Comparison of ENCODE assay signal across 7 cellular contexts in genomic region chr17:66345949-66346638, GRCh38. TPM values are rescaled to one million over a fixed set of nuclear protein-coding genes. Genes with fewer than 3 reads are reported as not detected.
DNase-seq lines count a peak whose midpoint lies in the region; ATAC-seq, FAIRE-seq and TF ChIP-seq lines count a peak whose summit lies in the region.
"Not testable (repeated sequence)": the region's sequence is repeated elsewhere in the genome, so short reads cannot be mapped to it uniquely, and the experiment has no call there.

No MANE protein-coding gene starts in this region.

- not testable (repeated sequence) for DNase-seq in A549 (ENCODE audit: low read depth in 1 of 2, low spot score in 1 of 2); HEK293T (ENCODE audit: extremely low spot score); Panc1 (ENCODE audit: low read depth, low spot score); HepG2 (ENCODE audit: low spot score)
- DNase-seq in amniotic epithelial cell (ENCODE audit: low read depth) (peak; percentile 55), erythroblast (lab: John Stamatoyannopoulos, UW) (peak; percentile 45 to 63), small intestine (peak; percentile 90)

- H3K9ac ChIP-seq in HepG2 (ENCODE audit: insufficient read depth, low read depth, low read length), result not testable (repeated sequence)

- in situ Hi-C loops in Panc1 (cut with HindIII; ENCODE audit: low pct_unique_long_range_greater_than_20kb, low sequenced_read_pairs); HepG2 (cut with HindIII; ENCODE audit: extremely low pct_ligation_motif_present, low pct_unique_long_range_greater_than_20kb): not testable (repeated sequence)

- not testable (repeated sequence) for FAIRE-seq in A549 (lab: Jason Lieb, UNC); HepG2 (lab: Jason Lieb, UNC); small intestine (lab: Jason Lieb, UNC)

- not testable (repeated sequence) for TF ChIP-seq RAD21 in A549 (conservative IDR thresholded peaks at IDR 0.05 in 1 of 2, IDR thresholded peaks at IDR 0.05 in 1 of 2); HepG2 (CRISPR knock-in tag; IDR thresholded peaks at IDR 0.05)

- not testable (repeated sequence) for H3K36me3 ChIP-seq in Panc1 (ENCODE audit: control insufficient read depth, insufficient read depth, low read length); HepG2 (replicated peaks in 1 of 2; ENCODE audit: control insufficient read depth in 1 of 2, insufficient read depth in 2 of 2, low read length in 2 of 2); small intestine (ENCODE audit: control insufficient read depth in 2 of 2, insufficient read depth in 2 of 2, low read length in 2 of 2)

- not testable (repeated sequence) for H3K27me3 ChIP-seq in Panc1 (ENCODE audit: control insufficient read depth, insufficient read depth, low read length); HepG2 (ENCODE audit: control insufficient read depth in 1 of 2, insufficient read depth in 2 of 2, low read length in 2 of 2); small intestine (ENCODE audit: control insufficient read depth in 2 of 2, insufficient read depth in 2 of 2, low read length in 2 of 2)

- CTCF ChIA-PET in A549 (lab: Yijun Ruan, JAX) (interaction anchor here (0.7 to 1.6 kb wide), 6 partner anchors 16 to 279 kb away, joined by 3 read pairs; no protein-coding TSS in a partner anchor), HEK293T (lab: Yijun Ruan, JAX) (interaction anchor here (0.7 kb wide), 1 partner anchor 556 kb away, joined by 4 read pairs; no protein-coding TSS in a partner anchor)
- CTCF ChIA-PET in Panc1 (lab: Charles Lee); HepG2 (lab: Yijun Ruan, JAX; ENCODE audit: low intra/inter-chr PET ratio, low total read pairs): not testable (repeated sequence)

- peak overlapping the region; percentile 61; the same call in 2 of the 3 replicates for H3K4me2 ChIP-seq in A549
- H3K4me2 ChIP-seq in HepG2 (ENCODE audit: low read depth, low read length), result not testable (repeated sequence)

- not testable (repeated sequence) for TF ChIP-seq POLR2A in A549 (IDR thresholded peaks at IDR 0.05; ENCODE audit: low read length); erythroblast (IDR thresholded peaks at IDR 0.05; ENCODE audit: low read length); HepG2 (IDR thresholded peaks at IDR 0.05; ENCODE audit: insufficient read depth in 1 of 2, low read depth in 2 of 2, low read length in 2 of 2)

- H4K20me1 ChIP-seq in HepG2 (ENCODE audit: insufficient read depth, low read length), result not testable (repeated sequence)

- POLR2A ChIA-PET in A549 (lab: Yijun Ruan, JAX); Panc1 (lab: Charles Lee); HepG2 (lab: Yijun Ruan, JAX): not testable (repeated sequence)
- POLR2A ChIA-PET in HEK293T (lab: Yijun Ruan, JAX), result interaction anchor here (0.7 kb wide), 1 partner anchor 16 kb away, joined by 3 read pairs; no protein-coding TSS in a partner anchor

- intact Hi-C loops in Panc1 (cut with micrococcal nuclease; ENCODE audit: unreplicated experiment), result not testable (repeated sequence)
- intact Hi-C loops in HepG2 (cut with micrococcal nuclease; ENCODE audit: unreplicated experiment), result loop anchor here (10.0 kb wide), 2 partner anchors 109 to 121 kb away; partner anchors contain the start of gene APOH

- not testable (repeated sequence) for H3K4me3 ChIP-seq in A549; Panc1 (ENCODE audit: low read depth in 2 of 2, low read length in 2 of 2); HepG2 (replicated peaks in 1 of 3; ENCODE audit: insufficient read depth in 1 of 3, low read depth in 2 of 3, low read length in 3 of 3); small intestine (ENCODE audit: low read depth in 1 of 2, low read length in 2 of 2)

- H2AFZ ChIP-seq in HepG2 (ENCODE audit: low read length), result not testable (repeated sequence)

- H3K4me1 ChIP-seq in A549 (peaks cover 98% of the 10 kb centered on the region), Panc1 (ENCODE audit: control insufficient read depth, insufficient read depth, low read length) (peaks cover 71% of the 10 kb centered on the region), HepG2 (ENCODE audit: insufficient read depth, low read length) (peaks cover 95% of the 10 kb centered on the region), small intestine (ENCODE audit: control insufficient read depth in 2 of 2, insufficient read depth in 1 of 2, low read depth in 1 of 2, low read length in 1 of 2) (peaks cover 22 to 23% of the 10 kb centered on the region in 2 donors)

- WGBS in A549 (ENCODE audit: missing lambda C conversion rate), result 88% methylated on average over 12 of the region's 12 CpGs
- WGBS in HepG2 (ENCODE audit: low lambda C conversion rate), result 91% methylated on average over 12 of the region's 12 CpGs
- WGBS in small intestine, 3 donors, result 30 to 67% (median 53%) methylated on average over 12 of the region's 12 CpGs

- not testable (repeated sequence) for TF ChIP-seq EP300 in A549 (IDR thresholded peaks at IDR 0.05); HepG2 (IDR thresholded peaks at IDR 0.05; ENCODE audit: low read depth in 2 of 2, low read length in 2 of 2); HepG2 (CRISPR knock-in tag; IDR thresholded peaks at IDR 0.05; ENCODE audit: borderline replicate concordance)

- not testable (repeated sequence) for H3K9me3 ChIP-seq in A549; Panc1 (ENCODE audit: control insufficient read depth, insufficient read depth, low read depth, low read length); HepG2 (ENCODE audit: low read length); small intestine (ENCODE audit: control insufficient read depth, low read depth)

- not testable (repeated sequence) for TF ChIP-seq CTCF in A549 (IDR thresholded peaks at IDR 0.05); Panc1 (IDR thresholded peaks at IDR 0.05); HepG2 (CRISPR knock-in tag; IDR thresholded peaks at IDR 0.05)

- not testable (repeated sequence) for BruUV-seq in Panc1 (replicated peaks; lab: Mats Ljungman, UMichigan); HepG2 (replicated peaks; lab: Mats Ljungman, UMichigan)

- ATAC-seq in A549, Panc1, HepG2: not testable (repeated sequence)

- peaks cover 77% of the 10 kb centered on the region for H3K79me2 ChIP-seq in HepG2 (ENCODE audit: insufficient read depth, low read length)

- H3K27ac ChIP-seq in A549 (peak overlapping the region; percentile 81 to 85; a peak in 5 of 6 replicates), Panc1 (ENCODE audit: low read length) (peak overlapping the region; percentile 75; the same call in 1 of the 2 replicates)
- not testable (repeated sequence) for H3K27ac ChIP-seq in HepG2 (ENCODE audit: extremely low read length, insufficient read depth, low read length); small intestine (ENCODE audit: low read depth in 1 of 2, low read length in 1 of 2)

RNA-seq across cellular contexts. Expression of gene PRKCA, which starts 43.7 kb away (rescaled TPM):
- polyA plus RNA-seq in A549 (2011; rRNA removed) (65.0 and 79.7 TPM in 2 replicates), A549 (2017; fragmentation: RNase III; extraction: RNeasy Plus Mini Kit Qiagen cat#74134 plus additional on column Dnase treatment) (28.1 to 28.8 TPM (median 28.1 TPM) in 3 replicates), HepG2 (2011; rRNA removed) (20.1 and 21.5 TPM in 2 replicates), small intestine (10 to 100 TPM; 11.3 to 26.6 (median 20.5) TPM)
- polyA plus RNA-seq in A549 (2012; cell fraction: cytosol; rRNA removed), result 22.5 and 28.8 TPM in 2 replicates
- 33.6 and 40.4 TPM in 2 replicates for polyA plus RNA-seq in A549 (2012; cell fraction: nucleus; rRNA removed)
- polyA minus RNA-seq in A549 (2011; rRNA and poly(A)+ RNA removed), result 66.8 and 80.3 TPM in 2 replicates
- total RNA-seq in Panc1 (2021; ENCODE audit: unreplicated experiment) (53.0 TPM), HepG2 (2016; rRNA removed; fragmentation: Illumina TruSeq; extraction: Trizol) (18.5 and 24.4 TPM in 2 replicates)
- polyA plus RNA-seq in Panc1 (2012; ENCODE audit: insufficient read length), result 19.2 TPM
- total RNA-seq in HepG2 (2016; cell fraction: cytosol; rRNA removed; fragmentation: Illumina TruSeq; extraction: Trizol; ENCODE audit: low read depth), result 6.7 and 7.1 TPM in 2 replicates
- 17.8 and 22.1 TPM in 2 replicates for total RNA-seq in HepG2 (2016; cell fraction: insoluble cytoplasmic fraction; rRNA removed; fragmentation: Illumina TruSeq; extraction: Trizol)
- 8.8 and 9.9 TPM in 2 replicates for total RNA-seq in HepG2 (2016; cell fraction: membrane; rRNA removed; fragmentation: Illumina TruSeq; extraction: Trizol)
- total RNA-seq in HepG2 (2016; cell fraction: nucleus; rRNA removed; fragmentation: Illumina TruSeq; extraction: Trizol), result 36.9 and 39.8 TPM in 2 replicates
- 13.2 and 17.7 TPM in 2 replicates for polyA plus RNA-seq in HepG2 (2011; cell fraction: cytosol; rRNA removed)
- 19.1 and 22.8 TPM in 2 replicates for polyA plus RNA-seq in HepG2 (2011; cell fraction: nucleus; rRNA removed)
- 14.6 and 15.5 TPM in 2 replicates for polyA plus RNA-seq in HepG2 (2012)
- 1.4 and 1.8 TPM in 2 replicates for polyA plus RNA-seq in HepG2 (2016; cell fraction: cytosol; fragmentation: Illumina TruSeq; extraction: Trizol; ENCODE audit: low read depth)
- polyA plus RNA-seq in HepG2 (2016; cell fraction: insoluble cytoplasmic fraction; fragmentation: Illumina TruSeq; extraction: Trizol; ENCODE audit: low read depth), result 21.7 and 25.8 TPM in 2 replicates
- 3.4 and 3.7 TPM in 2 replicates for polyA plus RNA-seq in HepG2 (2016; cell fraction: membrane; fragmentation: Illumina TruSeq; extraction: Trizol; ENCODE audit: low read depth)
- polyA plus RNA-seq in HepG2 (2016; cell fraction: nucleus; fragmentation: Illumina TruSeq; extraction: Trizol; ENCODE audit: insufficient read depth, low read depth), result 26.4 and 28.3 TPM in 2 replicates
- 19.6 and 43.9 TPM in 2 replicates for polyA minus RNA-seq in HepG2 (2011; rRNA and poly(A)+ RNA removed; ENCODE audit: low replicate concordance)
- 24.9 and 27.4 TPM in 2 replicates for polyA minus RNA-seq in HepG2 (2011; cell fraction: cytosol; rRNA and poly(A)+ RNA removed)
- polyA minus RNA-seq in HepG2 (2011; cell fraction: nucleus; rRNA and poly(A)+ RNA removed), result 52.5 and 53.8 TPM in 2 replicates
